In genomic region chr1:206169794-206170193, GRCh38 we compare ENCODE assay signal across 13 cellular contexts. TPM values are rescaled to one million over a fixed set of nuclear protein-coding genes. Genes with fewer than 3 reads are reported as not detected.
"Had no signal": no experiment of that assay in that cellular context is flagged by ENCODE, and none has a peak within 500 bp of the region (broad histone marks: within the 10 kb centered on the region; RNA-seq: fewer than 3 reads in every experiment).

No MANE protein-coding gene starts in this region.

RNA-seq across cellular contexts. Expression of gene FAM72A, which starts 32.8 kb away (rescaled TPM):
- total RNA-seq: bronchial epithelial cell had no signal

RNA-seq across cellular contexts. Expression of gene AVPR1B, which starts 52.6 kb away (rescaled TPM):
- total RNA-seq: activated B cell treated with CpG ODN at 0.5 μM for 24 hours; activated CD4-positive, alpha-beta T cell treated with anti-CD3 and anti-CD28 coated beads for 36 hours; activated naive CD4-positive, alpha-beta T cell treated with anti-CD3 and anti-CD28 coated beads, Interleukin-2, amount 50 U/mL, for 72 hours; activated T-helper 17 cell treated with anti-CD3 and anti-CD28 coated beads, Interleukin-2, amount 50 U/mL, for 72 hours; adrenal gland; bronchial epithelial cell; epithelial cell of proximal tubule; frontal cortex; liver; natural killer cell treated with Interleukin-12 subunit alpha and Interleukin-12 subunit beta and Interleukin-15 and Interleukin-18, amount 100 ng/mL, for 72 hours; osteocyte; subcutaneous adipose tissue; upper lobe of left lung had no signal
